In genomic region chr15:101647251-101647650, GRCh38 we compare ENCODE assay signal across 4 cellular contexts.
A peak's percentile ranks its signal among the peaks of the same experiment; 100 is the strongest.
TF ChIP-seq lines count a peak whose summit lies in the region.

No MANE protein-coding gene starts in this region.

TF ChIP-seq in SK-N-SH, 30 proteins besides CTCF, POLR2A, EP300 and RAD21 (continues in another document):
- no peak for TF ChIP-seq FOSL2 (IDR thresholded peaks at IDR 0.05; ENCODE audit: borderline replicate concordance, low read depth)
- no peak for TF ChIP-seq TAF1 (IDR thresholded peaks at IDR 0.05; ENCODE audit: borderline replicate concordance, low read depth, low read length)
- TF ChIP-seq MEF2A (IDR thresholded peaks at IDR 0.05; ENCODE audit: borderline replicate concordance, low read depth), result no peak
- no peak for TF ChIP-seq SMC3 (IDR thresholded peaks at IDR 0.05; ENCODE audit: low read depth, low read length)
- TF ChIP-seq TCF12 (IDR thresholded peaks at IDR 0.05), result no peak
- no peak for TF ChIP-seq EZH2phosphoT487 (IDR thresholded peaks at IDR 0.05; ENCODE audit: borderline replicate concordance, low read depth)
- TF ChIP-seq JUND (IDR thresholded peaks at IDR 0.05), result no peak
- TF ChIP-seq REST (IDR thresholded peaks at IDR 0.05; ENCODE audit: low read depth, low read length), result no peak
- no peak for TF ChIP-seq USF2 (IDR thresholded peaks at IDR 0.05; ENCODE audit: borderline replicate concordance, low read depth, low read length)
- no peak for TF ChIP-seq GABPA (IDR thresholded peaks at IDR 0.05; ENCODE audit: low read depth)
- no peak for TF ChIP-seq RCOR1 (IDR thresholded peaks at IDR 0.05; ENCODE audit: low read length)
- no peak for TF ChIP-seq ELF1 (IDR thresholded peaks at IDR 0.05)

TF ChIP-seq in SK-N-SH treated with all-trans-retinoic acid at 6 μM for 48 hours, 23 proteins besides CTCF, POLR2A, EP300 and RAD21 (continues in another document):
- TF ChIP-seq CREB5 (CRISPR knock-in tag; IDR thresholded peaks at IDR 0.05; ENCODE audit: low read depth), result no peak
- TF ChIP-seq ZNF70 (CRISPR knock-in tag; IDR thresholded peaks at IDR 0.05), result no peak
- TF ChIP-seq BACH2 (CRISPR knock-in tag; IDR thresholded peaks at IDR 0.05; ENCODE audit: borderline replicate concordance), result no peak
- TF ChIP-seq CSDC2 (CRISPR knock-in tag; IDR thresholded peaks at IDR 0.05), result no peak
- no peak for TF ChIP-seq ZC3H10 (CRISPR knock-in tag; IDR thresholded peaks at IDR 0.05)
- TF ChIP-seq CSRNP3 (CRISPR knock-in tag; IDR thresholded peaks at IDR 0.05), result no peak
- no peak for TF ChIP-seq POU6F1 (CRISPR knock-in tag; IDR thresholded peaks at IDR 0.05; ENCODE audit: borderline replicate concordance, low read depth)
- no peak for TF ChIP-seq SNAI2 (CRISPR knock-in tag; IDR thresholded peaks at IDR 0.05)
- no peak for TF ChIP-seq PATZ1 (CRISPR knock-in tag; IDR thresholded peaks at IDR 0.05; ENCODE audit: borderline replicate concordance)

TF ChIP-seq in liver, 16 proteins besides CTCF, POLR2A, EP300 and RAD21:
- TF ChIP-seq MAX (IDR thresholded peaks at IDR 0.05) (peak; percentile 70), YY1 (IDR thresholded peaks at IDR 0.05) (peak; percentile 12), REST (IDR thresholded peaks at IDR 0.05) (no peak), RXRA (IDR thresholded peaks at IDR 0.05) (peak in 1 of 2 donors; percentile 64)

TF ChIP-seq in HepG2, 621 proteins besides CTCF, POLR2A, EP300 and RAD21:
- no peak for TF ChIP-seq ZHX2 (IDR thresholded peaks at IDR 0.05; ENCODE audit: low read depth)
- no peak for TF ChIP-seq ZHX2 (CRISPR knock-in tag; IDR thresholded peaks at IDR 0.05; ENCODE audit: borderline replicate concordance)
- TF ChIP-seq CEBPB (IDR thresholded peaks at IDR 0.05; ENCODE audit: borderline replicate concordance, low read depth, low read length), result no peak
- TF ChIP-seq SKIL (CRISPR knock-in tag; IDR thresholded peaks at IDR 0.05; ENCODE audit: borderline replicate concordance), result no peak
- no peak for TF ChIP-seq ZSCAN21 (CRISPR knock-in tag; IDR thresholded peaks at IDR 0.05; ENCODE audit: borderline replicate concordance)
- no peak for TF ChIP-seq ZGPAT (CRISPR knock-in tag; IDR thresholded peaks at IDR 0.05)
- no peak for TF ChIP-seq ZNF577 (CRISPR knock-in tag; IDR thresholded peaks at IDR 0.05; ENCODE audit: borderline replicate concordance, low read depth)
- no peak for TF ChIP-seq ZNF20 (CRISPR knock-in tag; IDR thresholded peaks at IDR 0.05)
- TF ChIP-seq FOXJ3 (CRISPR knock-in tag; IDR thresholded peaks at IDR 0.05; ENCODE audit: borderline replicate concordance), result no peak
- no peak for TF ChIP-seq CSRNP1 (CRISPR knock-in tag; IDR thresholded peaks at IDR 0.05)
- no peak for TF ChIP-seq HNF1A (IDR thresholded peaks at IDR 0.05; ENCODE audit: low read depth)
- no peak for TF ChIP-seq HNF1A (CRISPR knock-in tag; IDR thresholded peaks at IDR 0.05; ENCODE audit: borderline replicate concordance)
- no peak for TF ChIP-seq ZNF773 (CRISPR knock-in tag; IDR thresholded peaks at IDR 0.05; ENCODE audit: borderline replicate concordance)
- TF ChIP-seq SIX1 (CRISPR knock-in tag; IDR thresholded peaks at IDR 0.05; ENCODE audit: borderline replicate concordance), result no peak
- TF ChIP-seq NONO (IDR thresholded peaks at IDR 0.05), result no peak
- TF ChIP-seq NONO (CRISPR knock-in tag; conservative IDR thresholded peaks at IDR 0.05), result no peak
- no peak for TF ChIP-seq NFIC (IDR thresholded peaks at IDR 0.05; ENCODE audit: low read length)
- no peak for TF ChIP-seq ZSCAN30 (CRISPR knock-in tag; IDR thresholded peaks at IDR 0.05)
- no peak for TF ChIP-seq MAX (IDR thresholded peaks at IDR 0.05)
- no peak for TF ChIP-seq TEAD3 (CRISPR knock-in tag; optimal IDR thresholded peaks at IDR 0.05; ENCODE audit: borderline replicate concordance)
- no peak for TF ChIP-seq HDAC1 (CRISPR knock-in tag; IDR thresholded peaks at IDR 0.05)
